ENCODE assay signal across 8 cellular contexts in genomic region chr7:92246363-92247101, GRCh38. TPM values are rescaled to one million over a fixed set of nuclear protein-coding genes. Genes with fewer than 3 reads are reported as not detected.
A peak's percentile ranks its signal among the peaks of the same experiment; 100 is the strongest.
DNase-seq lines count a peak whose midpoint lies in the region; ATAC-seq and TF ChIP-seq lines count a peak whose summit lies in the region.

No MANE protein-coding gene starts in this region.

- CTCF ChIA-PET in BJ (lab: Yijun Ruan, JAX): interaction anchor here (1.2 to 3.4 kb wide), 3 partner anchors 37 to 201 kb away, joined by 4 to 17 read pairs (median 5); partner anchors contain the start of gene GATAD1

- POLR2A ChIA-PET in BJ (lab: Charles Lee): no interaction called here

- intact Hi-C loops in head of caudate nucleus (cut with DNase I): loop anchor here (5.0 to 10.0 kb wide), 3 partner anchors 48 to 178 kb away; partner anchors contain the start of gene CYP51A1

- H3K27me3 Mint-ChIP-seq in osteocyte (ENCODE audit: unreplicated experiment): no peaks in the 10 kb centered on the region

- no peak for DNase-seq in BJ (ENCODE audit: low read depth)
- peak; percentile 69 to 76 for DNase-seq in NCI-H526 (lab: John Stamatoyannopoulos, UW)
- peak in 1 of 2 donors; percentile 4 for DNase-seq in activated naive CD4-positive, alpha-beta T cell treated with anti-CD3 and anti-CD28 coated beads, Interleukin-2, amount 50 U/mL, for 72 hours (ENCODE audit: low spot score in 2 of 2)
- peak in 41 of 42 donors; percentile 7 to 74 (median 38) for DNase-seq in head of caudate nucleus
- DNase-seq in osteocyte (ENCODE audit: extremely low spot score, unreplicated experiment): no peak
- DNase-seq in NCI-H2196 treated with DMSO at 0.1 percent for 48 hours (lab: John Stamatoyannopoulos, UW; ENCODE audit: unreplicated experiment): no peak

- peak overlapping the region; percentile 78 to 98 for H3K27ac Mint-ChIP-seq in activated naive CD4-positive, alpha-beta T cell treated with anti-CD3 and anti-CD28 coated beads, Interleukin-2, amount 50 U/mL, for 72 hours
- H3K27ac Mint-ChIP-seq in osteocyte (ENCODE audit: unreplicated experiment): peak overlapping the region; percentile 86

- no peaks in the 10 kb centered on the region for H3K27me3 ChIP-seq in BJ (ENCODE audit: control insufficient read depth, insufficient read depth, low read length)

- H3K9me3 Mint-ChIP-seq in activated naive CD4-positive, alpha-beta T cell treated with anti-CD3 and anti-CD28 coated beads, Interleukin-2, amount 50 U/mL, for 72 hours: no peaks in the 10 kb centered on the region
- no peaks in the 10 kb centered on the region for H3K9me3 Mint-ChIP-seq in osteocyte (ENCODE audit: unreplicated experiment)

- H3K4me3 ChIP-seq in BJ (ENCODE audit: low read depth, low read length): peak overlapping the region; percentile 74

- H3K4me3 Mint-ChIP-seq in osteocyte (ENCODE audit: unreplicated experiment): peak overlapping the region; percentile 97

- TF ChIP-seq CTCF in BJ (IDR thresholded peaks at IDR 0.05; ENCODE audit: insufficient read depth, low read depth, low read length) (no peak), osteocyte (IDR thresholded peaks at IDR 0.05) (peak; percentile 2)

- H3K36me3 ChIP-seq in BJ (ENCODE audit: control insufficient read depth, insufficient read depth, low read length): no peaks in the 10 kb centered on the region

- ATAC-seq in GM18858 (IDR thresholded peaks at IDR 0.05; ENCODE audit: unreplicated experiment) (peak; percentile 8), HG02981 (IDR thresholded peaks at IDR 0.05; ENCODE audit: unreplicated experiment) (peak; percentile 29)
- peak; percentile 27 to 50 for ATAC-seq in activated naive CD4-positive, alpha-beta T cell treated with anti-CD3 and anti-CD28 coated beads, Interleukin-2, amount 50 U/mL, for 72 hours

- peaks cover 19 to 20% of the 10 kb centered on the region in 2 donors for H3K36me3 Mint-ChIP-seq in activated naive CD4-positive, alpha-beta T cell treated with anti-CD3 and anti-CD28 coated beads, Interleukin-2, amount 50 U/mL, for 72 hours
- peaks cover 4% of the 10 kb centered on the region for H3K36me3 Mint-ChIP-seq in osteocyte (ENCODE audit: unreplicated experiment)

- H3K4me1 Mint-ChIP-seq in osteocyte (ENCODE audit: unreplicated experiment): peaks cover 47% of the 10 kb centered on the region

RNA-seq across cellular contexts. Expression of gene ANKIB1, which starts 0.8 kb away (rescaled TPM):
- 35.0 and 45.1 TPM in 2 replicates for polyA plus RNA-seq in BJ (2011; rRNA removed)
- 39.6 and 55.7 TPM in 2 replicates for polyA minus RNA-seq in BJ (2011; rRNA and poly(A)+ RNA removed)
- 10 to 100 TPM; 34.4 to 50.7 TPM for total RNA-seq in activated naive CD4-positive, alpha-beta T cell treated with anti-CD3 and anti-CD28 coated beads, Interleukin-2, amount 50 U/mL, for 72 hours
- total RNA-seq in osteocyte: 63.8 and 74.8 TPM in 2 replicates

RNA-seq across cellular contexts. Expression of gene KRIT1, which starts 0.8 kb away (rescaled TPM):
- 23.7 and 35.8 TPM in 2 replicates for polyA plus RNA-seq in BJ (2011; rRNA removed)
- polyA minus RNA-seq in BJ (2011; rRNA and poly(A)+ RNA removed): 32.0 and 35.0 TPM in 2 replicates
- 10 to 100 TPM; 25.9 to 39.7 TPM for total RNA-seq in activated naive CD4-positive, alpha-beta T cell treated with anti-CD3 and anti-CD28 coated beads, Interleukin-2, amount 50 U/mL, for 72 hours
- total RNA-seq in osteocyte: 38.3 and 40.3 TPM in 2 replicates

Comparison
In these comparisons a context has a peak if more than half of its experiments do, and no peak if none do; other contexts are left out.
1. DNase-seq: peak in NCI-H526 (2 of 2) and head of caudate nucleus (41 of 42); none in BJ (single experiment), osteocyte (single experiment) and NCI-H2196 treated with DMSO at 0.1 percent for 48 hours (single experiment).
2. Peak in every context shown above with its lines, with median percentiles within 50 percentile points of each other: ATAC-seq.